19 cellular contexts compared by ENCODE assay signal in the genomic region with DNA sequence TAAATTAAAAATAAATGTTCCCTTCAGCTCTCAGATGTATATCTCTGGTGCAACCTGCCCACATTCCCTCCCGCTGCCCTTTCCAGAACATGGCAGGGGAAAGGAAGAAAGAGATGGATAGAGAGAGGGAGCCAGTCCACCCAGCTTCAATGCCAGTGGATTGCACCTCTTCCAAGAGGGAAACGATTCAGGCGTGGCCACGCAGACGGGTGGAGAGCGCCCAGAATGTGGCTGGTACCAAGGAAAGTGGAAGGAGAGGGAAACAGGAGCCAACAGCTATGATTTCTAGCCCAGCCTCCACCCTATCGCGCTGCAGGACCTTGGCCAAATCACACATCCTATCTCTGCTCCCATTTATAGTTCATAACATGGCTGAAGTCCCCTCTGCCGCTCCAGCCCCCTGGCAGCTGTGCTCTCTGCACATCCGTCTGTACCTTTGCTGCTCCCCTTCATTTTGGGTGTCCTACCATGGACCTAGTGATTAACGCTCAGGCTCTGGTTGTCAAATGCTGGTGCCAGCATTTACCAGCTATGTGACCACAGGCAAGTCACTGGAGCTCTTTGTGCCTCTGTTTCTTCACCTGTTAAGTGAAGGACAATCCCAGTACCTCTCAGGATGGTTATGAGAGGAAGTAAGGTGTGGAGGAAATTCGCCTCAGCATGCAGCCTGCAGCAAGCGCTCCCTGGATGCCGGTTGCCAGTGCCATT.
"Had no signal": no experiment of that assay in that cellular context is flagged by ENCODE, and none has a peak within 500 bp of the region (broad histone marks: within the 10 kb centered on the region; RNA-seq: fewer than 3 reads in every experiment).

No MANE protein-coding gene starts in this region.

- H3K4me1 Mint-ChIP-seq: central memory CD8-positive, alpha-beta T cell; naive thymus-derived CD8-positive, alpha-beta T cell; stimulated activated naive B cell treated with anti-CD40 and anti-IgM and Interleukin-4, amounts not matched to agents 10 μg/mL and 1 μg/mL and 100 μg/mL, for 72 hours had no signal

- H3K9ac ChIP-seq: parathyroid adenoma had no signal

- DNase-seq: activated CD4-positive, alpha-beta T cell treated with anti-CD3 and anti-CD28 coated beads for 1 hour; activated CD4-positive, alpha-beta T cell treated with anti-CD3 and anti-CD28 coated beads, Interleukin-2, amount 50 U/mL, for 4 hours; activated T-cell treated with anti-CD3 and anti-CD28 coated beads, Interleukin-2, amount 50 U/mL, for 1 hour; body of pancreas; erythroblast; heart right ventricle; naive thymus-derived CD8-positive, alpha-beta T cell; stimulated activated CD4-positive, alpha-beta T cell treated with anti-CD3 and anti-CD28 coated beads, Interleukin-2, amount 100 ng/mL, for 48 hours; stimulated activated naive B cell treated with anti-CD40 and anti-IgM and Interleukin-4, amounts not matched to agents 10 μg/mL and 1 μg/mL and 100 μg/mL, for 72 hours; T-helper 1 cell; T1000; upper lobe of left lung had no signal

- H3K36me3 Mint-ChIP-seq: activated naive CD4-positive, alpha-beta T cell treated with anti-CD3 and anti-CD28 coated beads, Interleukin-2, amount 50 U/mL, for 72 hours had no signal

- H3K27ac ChIP-seq: body of pancreas, gastroesophageal sphincter, heart right ventricle, parathyroid adenoma, upper lobe of left lung had no signal

- H3K4me3 ChIP-seq: body of pancreas, gastroesophageal sphincter, heart right ventricle, upper lobe of left lung had no signal

- H2AFZ ChIP-seq: parathyroid adenoma had no signal

- H3K9me3 ChIP-seq: body of pancreas, gastroesophageal sphincter, upper lobe of left lung had no signal

- H3K27ac Mint-ChIP-seq: activated naive CD4-positive, alpha-beta T cell treated with anti-CD3 and anti-CD28 coated beads, Interleukin-2, amount 50 U/mL, for 72 hours; activated T-helper 2 cell treated with anti-CD3 and anti-CD28 coated beads, Interferon-gamma antibody, Interleukin-2, Interleukin-4, amounts not matched to agents 10 μg/mL and 5 μg/mL and 100 μg/mL, durations not matched to agents 14 hours and 24 hours and 36 hours; dendritic cell treated with granulocyte-macrophage colony-stimulating factor and Interleukin-4, amounts not matched to agents 40 ng/mL and 50 ng/mL, for 4 days; naive thymus-derived CD8-positive, alpha-beta T cell; stimulated activated naive B cell treated with anti-CD40 and anti-IgM and Interleukin-4, amounts not matched to agents 10 μg/mL and 1 μg/mL and 100 μg/mL, for 72 hours had no signal

- H3K4me3 Mint-ChIP-seq: central memory CD8-positive, alpha-beta T cell; dendritic cell treated with granulocyte-macrophage colony-stimulating factor and Interleukin-4, amounts not matched to agents 40 ng/mL and 50 ng/mL, for 4 days; naive thymus-derived CD8-positive, alpha-beta T cell; stimulated activated naive B cell treated with anti-CD40 and anti-IgM and Interleukin-4, amounts not matched to agents 10 μg/mL and 1 μg/mL and 100 μg/mL, for 72 hours had no signal

- H3K79me2 ChIP-seq: parathyroid adenoma had no signal

- ATAC-seq: activated naive CD4-positive, alpha-beta T cell treated with anti-CD3 and anti-CD28 coated beads, Interleukin-2, amount 50 U/mL, for 72 hours; body of pancreas; gastroesophageal sphincter; naive thymus-derived CD8-positive, alpha-beta T cell; SK-N-SH treated with all-trans-retinoic acid at 6 μM for 48 hours; stimulated activated naive B cell treated with anti-CD40 and anti-IgM and Interleukin-4, amounts not matched to agents 10 μg/mL and 1 μg/mL and 100 μg/mL, for 72 hours had no signal

- H3K27me3 ChIP-seq: body of pancreas, gastroesophageal sphincter, heart right ventricle, upper lobe of left lung had no signal

- H3K4me1 ChIP-seq: body of pancreas, gastroesophageal sphincter, parathyroid adenoma, upper lobe of left lung had no signal

- H3K9me3 Mint-ChIP-seq: activated naive CD4-positive, alpha-beta T cell treated with anti-CD3 and anti-CD28 coated beads, Interleukin-2, amount 50 U/mL, for 72 hours; activated T-helper 2 cell treated with anti-CD3 and anti-CD28 coated beads, Interferon-gamma antibody, Interleukin-2, Interleukin-4, amounts not matched to agents 10 μg/mL and 5 μg/mL and 100 μg/mL, durations not matched to agents 14 hours and 24 hours and 36 hours; central memory CD8-positive, alpha-beta T cell; dendritic cell treated with granulocyte-macrophage colony-stimulating factor and Interleukin-4, amounts not matched to agents 40 ng/mL and 50 ng/mL, for 4 days; naive thymus-derived CD8-positive, alpha-beta T cell; stimulated activated naive B cell treated with anti-CD40 and anti-IgM and Interleukin-4, amounts not matched to agents 10 μg/mL and 1 μg/mL and 100 μg/mL, for 72 hours had no signal
